ENCODE assay signal across 8 cellular contexts in genomic region chr16:29710227-29711219, GRCh38. TPM values are rescaled to one million over a fixed set of nuclear protein-coding genes. Genes with fewer than 3 reads are reported as not detected.
A peak's percentile ranks its signal among the peaks of the same experiment; 100 is the strongest.
DNase-seq lines count a peak whose midpoint lies in the region; ATAC-seq and TF ChIP-seq lines count a peak whose summit lies in the region.

No MANE protein-coding gene starts in this region.

- 0 out of 2 replicates have a peak overlapping the region, but pooled peaks have one; percentile 25 for H3K27ac ChIP-seq in C4-2B
- peak overlapping the region in 1 of 2 donors; percentile 40 for H3K27ac ChIP-seq in ascending aorta
- H3K27ac ChIP-seq in iPS DF 6.9 (ENCODE audit: low read length), result peak overlapping the region; percentile 74
- peak overlapping the region in 1 of 4 donors; percentile 28 for H3K27ac ChIP-seq in sigmoid colon

- H3K36me3 ChIP-seq in NT2/D1 (ENCODE audit: insufficient read depth, insufficient read length, low read length) (peaks cover 31% of the 10 kb centered on the region), ascending aorta (no peaks in the 10 kb centered on the region), iPS DF 6.9 (ENCODE audit: control insufficient read depth, insufficient read depth, low read length) (no peaks in the 10 kb centered on the region; the same call in 1 of the 2 replicates), sigmoid colon (no peaks in the 10 kb centered on the region)

- ATAC-seq in HG03432 (IDR thresholded peaks at IDR 0.05; ENCODE audit: unreplicated experiment), result no peak
- ATAC-seq in GM18511 (IDR thresholded peaks at IDR 0.05; ENCODE audit: unreplicated experiment), result no peak

- peak overlapping the region; percentile 68 for H3K9ac ChIP-seq in NT2/D1 (ENCODE audit: insufficient read length, low read depth)

- no peak for TF ChIP-seq EP300 in sigmoid colon (IDR thresholded peaks at IDR 0.05)

- H3K27me3 ChIP-seq in NT2/D1 (ENCODE audit: insufficient read depth, insufficient read length) (no peaks in the 10 kb centered on the region), ascending aorta (no peaks in the 10 kb centered on the region), iPS DF 6.9 (ENCODE audit: control insufficient read depth, insufficient read depth, low read length) (no peaks in the 10 kb centered on the region), sigmoid colon (no peaks in the 10 kb centered on the region)

- no CpG with 5 or more reads among the region's 17 CpGs for WGBS in iPS DF 6.9 (ENCODE audit: insufficient coverage, insufficient read length)
- WGBS in sigmoid colon, 2 donors, result 45 to 50% methylated on average over 17 of the region's 17 CpGs

- TF ChIP-seq CTCF in C4-2B (conservative IDR thresholded peaks at IDR 0.05) (peak; percentile 75), GM12873 (IDR thresholded peaks at IDR 0.05; ENCODE audit: insufficient read depth, low read depth, low read length, missing control alignments) (peak; percentile 73), ascending aorta (IDR thresholded peaks at IDR 0.05) (peak; percentile 44 to 69 (median 59)), sigmoid colon (IDR thresholded peaks at IDR 0.05) (peak; percentile 33 to 66 (median 54))

- no peaks in the 10 kb centered on the region for H3K9me3 ChIP-seq in NT2/D1 (ENCODE audit: insufficient read depth, low read length)
- no peaks in the 10 kb centered on the region for H3K9me3 ChIP-seq in ascending aorta
- no peaks in the 10 kb centered on the region for H3K9me3 ChIP-seq in iPS DF 6.9 (ENCODE audit: control insufficient read depth, insufficient read depth, low read length)
- no peaks in the 10 kb centered on the region for H3K9me3 ChIP-seq in sigmoid colon

- intact Hi-C loops in ascending aorta (cut with DNase I), result no loop called here
- intact Hi-C loops in sigmoid colon (cut with DNase I), result no loop called here

- H3K4me1 ChIP-seq in NT2/D1 (ENCODE audit: insufficient read depth, insufficient read length) (no peaks in the 10 kb centered on the region), ascending aorta (no peaks in the 10 kb centered on the region), iPS DF 6.9 (ENCODE audit: control insufficient read depth, insufficient read depth, low read length) (peaks cover 1% of the 10 kb centered on the region; the same call in 1 of the 2 replicates), sigmoid colon (peaks cover 0 to 8% (median 3%) of the 10 kb centered on the region in 4 donors)

- TF ChIP-seq POLR2A in sigmoid colon (IDR thresholded peaks at IDR 0.05), result no peak

- DNase-seq in NT2/D1 (ENCODE audit: low read depth, low spot score) (no peak), ascending aorta (ENCODE audit: low spot score in 2 of 2) (no peak), iPS DF 6.9 (ENCODE audit: low read depth, low spot score) (no peak), sigmoid colon (no peak)

- H3K4me3 ChIP-seq in NT2/D1 (ENCODE audit: insufficient read length, low read depth) (peak overlapping the region; percentile 59), ascending aorta (peak overlapping the region in 1 of 2 donors; percentile 10), iPS DF 6.9 (ENCODE audit: low read length) (peak overlapping the region; percentile 64; the same call in 1 of the 2 replicates), sigmoid colon (no peak overlapping the region)

RNA-seq across cellular contexts. Expression of gene QPRT, which starts 31.5 kb away (rescaled TPM):
- total RNA-seq in ascending aorta (5.7 TPM), sigmoid colon (10 to 100 TPM in 2 of 4 donors, 1 to 10 TPM in 2; 4.3 to 11.1 (median 7.4) TPM)
- 10 to 100 TPM; 22.2 to 40.5 (median 34.7) TPM for polyA plus RNA-seq in sigmoid colon

RNA-seq across cellular contexts. Expression of gene C16orf54, which starts 35.3 kb away (rescaled TPM):
- 0.21 TPM for total RNA-seq in ascending aorta
- 1 to 10 TPM in 2 of 4 donors, under 1 TPM in 2; 0.82 to 2.5 (median 1.0) TPM for total RNA-seq in sigmoid colon
- 10 to 100 TPM in 1 of 3 donors, under 1 TPM in 1, not detected in 1; 0.46 to 10.1 TPM for polyA plus RNA-seq in sigmoid colon

RNA-seq across cellular contexts. Expression of gene SPN, which starts 47.5 kb away (rescaled TPM):
- total RNA-seq in ascending aorta, result 10.3 TPM
- 1 to 10 TPM in 2 of 4 donors, under 1 TPM in 2; 0.28 to 1.6 (median 0.94) TPM for total RNA-seq in sigmoid colon
- 10 to 100 TPM in 1 of 3 donors, 1 to 10 TPM in 1, under 1 TPM in 1; 0.60 to 13.3 (median 6.7) TPM for polyA plus RNA-seq in sigmoid colon

Comparison
In these comparisons a context has a peak if more than half of its experiments do, and no peak if none do; other contexts are left out.
1. H3K4me3 ChIP-seq: peak in NT2/D1 (single experiment) and iPS DF 6.9 (single experiment); none in sigmoid colon (0 of 4).
2. Peak in every context shown above with its lines, with median percentiles within 50 percentile points of each other: CTCF ChIP-seq.